ENCODE assay signal across 27 cellular contexts in the genomic region with DNA sequence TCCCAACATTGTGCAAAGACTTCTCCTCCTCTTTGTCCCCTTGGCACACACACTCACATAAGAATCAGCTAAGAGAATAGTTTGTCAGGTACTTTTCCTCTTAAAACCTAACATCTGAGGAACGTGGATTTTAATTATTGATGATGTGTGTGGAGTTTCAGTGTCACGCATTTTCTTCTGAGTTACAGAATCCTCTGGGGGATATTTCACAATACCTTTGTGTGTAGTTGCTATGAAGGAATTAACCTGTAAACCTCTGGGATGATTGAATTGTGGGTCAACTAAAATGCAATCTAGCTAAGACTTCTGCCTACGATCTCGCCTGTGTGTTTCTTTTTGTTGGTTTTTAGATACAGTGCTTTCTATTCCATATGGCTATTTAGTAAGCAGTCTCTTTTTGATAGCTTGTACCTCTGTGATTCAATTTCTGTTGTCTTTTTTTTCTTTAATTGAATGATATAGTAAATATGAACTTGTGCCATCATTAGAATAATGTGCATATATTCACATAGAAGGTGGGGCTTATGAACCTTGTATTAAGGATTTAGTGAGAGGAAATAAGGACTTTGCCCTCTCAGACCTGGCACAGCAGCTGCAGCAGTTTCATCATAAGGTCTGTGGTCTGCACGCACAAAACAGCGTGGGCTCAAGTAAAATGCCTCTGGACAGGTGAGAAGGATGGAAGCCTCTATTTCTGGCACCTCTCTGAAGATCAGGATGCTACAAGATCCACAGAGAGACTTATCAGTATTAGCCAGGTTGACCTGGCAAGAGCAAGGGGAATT.
DNase-seq lines count a peak whose midpoint lies in the region; ATAC-seq, FAIRE-seq and TF ChIP-seq lines count a peak whose summit lies in the region.
"Had no signal": no experiment of that assay in that cellular context is flagged by ENCODE, and none has a peak within 500 bp of the region (broad histone marks: within the 10 kb centered on the region; RNA-seq: fewer than 3 reads in every experiment).

No MANE protein-coding gene starts in this region.

- BruUV-seq in GM12878 (replicated peaks; lab: Mats Ljungman, UMichigan) = no TSS peak

- H3K4me3 ChIP-seq in A549 (no peak overlapping the region), KMS-11 (IDR thresholded peaks at IDR 0.05; ENCODE audit: insufficient read depth, low read depth, low read length) (no peak overlapping the region), GM12878 (no peak overlapping the region), liver (ENCODE audit: low read depth in 1 of 3, low read length in 3 of 3) (no peak overlapping the region), psoas muscle (no peak overlapping the region)

- H3K27me3 ChIP-seq in KMS-11 (ENCODE audit: insufficient read depth, low read depth) (no peaks in the 10 kb centered on the region), GM12878 (replicated peaks in 1 of 2; ENCODE audit: control insufficient read depth in 2 of 2, insufficient read depth in 2 of 2, low read length in 1 of 2) (no peaks in the 10 kb centered on the region; a peak in 1 of 4 replicates), liver (ENCODE audit: control insufficient read depth in 4 of 4, insufficient read depth in 4 of 4, low read length in 3 of 4) (no peaks in the 10 kb centered on the region), psoas muscle (ENCODE audit: insufficient read depth in 3 of 3, low read length in 2 of 3) (peaks cover 0 to 8% (median 0%) of the 10 kb centered on the region in 3 donors)

- H3K4me1 ChIP-seq in A549 = no peaks in the 10 kb centered on the region
- peaks cover 26% of the 10 kb centered on the region for H3K4me1 ChIP-seq in KMS-11 (ENCODE audit: low read depth, poor library complexity, severe bottlenecking)
- peaks cover 8% of the 10 kb centered on the region; the same call in 1 of the 2 replicates for H3K4me1 ChIP-seq in GM12878 (ENCODE audit: control insufficient read depth, insufficient read depth, low read length)
- H3K4me1 ChIP-seq in liver (ENCODE audit: control insufficient read depth in 4 of 4, insufficient read depth in 4 of 4, low read length in 3 of 4) = peaks cover 0 to 9% (median 2%) of the 10 kb centered on the region in 4 donors
- peaks cover 14% of the 10 kb centered on the region for H3K4me1 ChIP-seq in psoas muscle

- RAD21 ChIA-PET in GM12878 (lab: Charles Lee; ENCODE audit: unreplicated experiment) = interaction anchor here (0.7 to 1.8 kb wide), 9 partner anchors 9 to 781 kb away, joined by 3 to 17 read pairs (median 4); a partner anchor contains a TSS

- CTCF ChIA-PET in A549 (lab: Yijun Ruan, JAX) = no interaction called here
- CTCF ChIA-PET in GM12878 (lab: Yijun Ruan, JAX) = interaction anchor here (0.6 to 3.6 kb wide), 4 partner anchors 10 to 281 kb away, joined by 3 to 17 read pairs (median 10); no protein-coding TSS in a partner anchor

- no peak for TF ChIP-seq POLR2A in A549 (IDR thresholded peaks at IDR 0.05; ENCODE audit: low read length)
- TF ChIP-seq POLR2A in GM12878 (IDR thresholded peaks at IDR 0.05; ENCODE audit: low read depth, low read length) = no peak

- SMC1A ChIA-PET in GM12878 (lab: Charles Lee; ENCODE audit: uncharacterized antibody, unreplicated experiment) = interaction anchor here (0.7 to 3.2 kb wide), 6 partner anchors 10 to 500 kb away, joined by 3 to 25 read pairs (median 4); no protein-coding TSS in a partner anchor

- H3K79me2 ChIP-seq in KMS-11 (ENCODE audit: insufficient read depth, low read depth) (no peaks in the 10 kb centered on the region), GM12878 (ENCODE audit: control insufficient read depth, insufficient read depth, low read length) (no peaks in the 10 kb centered on the region)

- WGBS in A549 (ENCODE audit: missing lambda C conversion rate) = 55% methylated on average over 6 of the region's 6 CpGs
- 48% methylated on average over 6 of the region's 6 CpGs for WGBS in GM12878 (ENCODE audit: insufficient coverage, insufficient replicate concordance, low lambda C conversion rate, missing lambda C conversion rate)
- 35% methylated on average over 6 of the region's 6 CpGs for WGBS in liver
- 56 to 63% (median 57%) methylated on average over 6 of the region's 6 CpGs for WGBS in psoas muscle, 3 donors

- H3K9me3 ChIP-seq in A549 (no peaks in the 10 kb centered on the region), GM12878 (replicated peaks; ENCODE audit: control insufficient read depth, insufficient read depth, low read length) (no peaks in the 10 kb centered on the region), liver (ENCODE audit: control insufficient read depth in 4 of 4, low read length in 3 of 4) (no peaks in the 10 kb centered on the region), psoas muscle (no peaks in the 10 kb centered on the region)
- H3K9me3 ChIP-seq: SK-N-SH had no signal

- H3K9me3 Mint-ChIP-seq in natural killer cell = no peaks in the 10 kb centered on the region
- H3K9me3 Mint-ChIP-seq: HFFc6 had no signal

- TF ChIP-seq CTCF in A549 (IDR thresholded peaks at IDR 0.05) (no peak), KMS-11 (conservative IDR thresholded peaks at IDR 0.05; ENCODE audit: low read depth, low read length) (no peak), GM12878 (IDR thresholded peaks at IDR 0.05 in 2 of 3, conservative IDR thresholded peaks at IDR 0.05 in 1 of 3; ENCODE audit: control insufficient read depth in 2 of 3, extremely low read depth in 1 of 3, insufficient read depth in 1 of 3, low read depth in 3 of 3, low read length in 3 of 3) (no peak), liver (IDR thresholded peaks at IDR 0.05; ENCODE audit: low read depth, low read length, missing input control) (no peak), psoas muscle (IDR thresholded peaks at IDR 0.05) (no peak), natural killer cell (IDR thresholded peaks at IDR 0.05) (no peak)

- H3K36me3 ChIP-seq in KMS-11 (ENCODE audit: insufficient read depth) (no peaks in the 10 kb centered on the region), GM12878 (ENCODE audit: control insufficient read depth in 2 of 2, insufficient read depth in 2 of 2, low read length in 1 of 2) (no peaks in the 10 kb centered on the region), liver (ENCODE audit: control insufficient read depth in 4 of 4, insufficient read depth in 3 of 4, low read depth in 1 of 4, low read length in 3 of 4) (no peaks in the 10 kb centered on the region), psoas muscle (ENCODE audit: insufficient read depth in 1 of 2, low read depth in 1 of 2) (no peaks in the 10 kb centered on the region)

- peak; percentile 36 for FAIRE-seq in A549 (lab: Jason Lieb, UNC)
- FAIRE-seq in GM12878 (lab: Jason Lieb, UNC) = no peak
- FAIRE-seq: G401.6 had no signal

- peak overlapping the region; percentile 18; the same call in 1 of the 2 replicates for H3K9ac ChIP-seq in KMS-11
- no peak overlapping the region for H3K9ac ChIP-seq in GM12878 (ENCODE audit: control insufficient read depth, insufficient read depth, low read length)
- no peak overlapping the region for H3K9ac ChIP-seq in liver (ENCODE audit: low read depth in 1 of 2, low read length in 2 of 2)
- H3K9ac ChIP-seq: SK-N-SH had no signal

- intact Hi-C loops in GM12878 (cut with micrococcal nuclease; ENCODE audit: unreplicated experiment) = loop anchor here (5.0 to 10.0 kb wide), 2 partner anchors 494 to 977 kb away; no protein-coding TSS in a partner anchor
- intact Hi-C loops in psoas muscle (cut with DNase I) = loop anchor here in 1 of 2 donors (5.0 kb wide), 1 partner anchor 198 kb away; no protein-coding TSS in a partner anchor
- intact Hi-C loops in natural killer cell (cut with micrococcal nuclease) = no loop called here

- no peak overlapping the region for H3K4me3 Mint-ChIP-seq in natural killer cell
- H3K4me3 Mint-ChIP-seq: CD4-positive, CD25-positive, alpha-beta regulatory T cell; HFFc6 had no signal

- no peaks in the 10 kb centered on the region for H3K4me1 Mint-ChIP-seq in natural killer cell
- H3K4me1 Mint-ChIP-seq: CD4-positive, CD25-positive, alpha-beta regulatory T cell had no signal

- H3K4me2 ChIP-seq in A549 = no peak overlapping the region
- peak overlapping the region; percentile 57 for H3K4me2 ChIP-seq in KMS-11
- H3K4me2 ChIP-seq in GM12878 (ENCODE audit: control insufficient read depth, insufficient read depth) = no peak overlapping the region
- H3K4me2 ChIP-seq: SK-N-SH had no signal

- ATAC-seq in A549 (no peak), GM12878 (peak; percentile 15), psoas muscle (no peak), natural killer cell (no peak)

- no peak for DNase-seq in A549 (ENCODE audit: low read depth in 1 of 2, low spot score in 1 of 2)
- no peak for DNase-seq in GM12878 (ENCODE audit: low read depth, low spot score)
- no peak for DNase-seq in psoas muscle
- DNase-seq in NCI-H128 (lab: John Stamatoyannopoulos, UW; ENCODE audit: unreplicated experiment) = no peak
- DNase-seq in activated CD4-positive, alpha-beta T cell treated with anti-CD3 and anti-CD28 coated beads, Interleukin-2, amount 50 U/mL, for 48 hours = no peak
- no peak for DNase-seq in natural killer cell
- DNase-seq: CD4-positive, CD25-positive, alpha-beta regulatory T cell; COR-L47; DMS 273 treated with DMSO at 0.1 percent for 48 hours; H7; HFFc6; KG1; MV-4-11; NCI-H1105 treated with DMSO at 0.1 percent for 48 hours; NCI-H1694; NCI-H2081; NCI-H2171; NCI-H345; NCI-H524; NCI-H774; NK-92 treated with Interleukin-12 subunit alpha and Interleukin-12 subunit beta, amount 100 ng/mL, for 24 hours; SIG-M5; SK-N-SH had no signal

- no peak for TF ChIP-seq EP300 in A549 (IDR thresholded peaks at IDR 0.05)
- TF ChIP-seq EP300 in GM12878 (IDR thresholded peaks at IDR 0.05; ENCODE audit: borderline replicate concordance in 1 of 2, control insufficient read depth in 1 of 2, low read depth in 2 of 2, low read length in 2 of 2) = no peak

- H4K20me1 ChIP-seq in KMS-11 (ENCODE audit: insufficient read depth) = no peaks in the 10 kb centered on the region
- no peaks in the 10 kb centered on the region for H4K20me1 ChIP-seq in GM12878 (ENCODE audit: control insufficient read depth, insufficient read depth)

- no peak overlapping the region; the same call in 1 of the 2 replicates for H2AFZ ChIP-seq in KMS-11 (ENCODE audit: low read depth)
- no peak overlapping the region for H2AFZ ChIP-seq in GM12878 (ENCODE audit: control insufficient read depth, low read depth, low read length)

- TF ChIP-seq RAD21 in A549 (conservative IDR thresholded peaks at IDR 0.05 in 1 of 2, IDR thresholded peaks at IDR 0.05 in 1 of 2) (no peak), GM12878 (IDR thresholded peaks at IDR 0.05; ENCODE audit: insufficient read depth, low read depth, low read length) (no peak), liver (IDR thresholded peaks at IDR 0.05) (no peak)

- H3K27ac ChIP-seq in A549 = no peak overlapping the region
- H3K27ac ChIP-seq in KMS-11 = peak overlapping the region; percentile 11; the same call in 1 of the 2 replicates
- no peak overlapping the region for H3K27ac ChIP-seq in GM12878 (ENCODE audit: control insufficient read depth, insufficient read depth)
- H3K27ac ChIP-seq in liver (ENCODE audit: low read depth in 1 of 2, low read length in 2 of 2) = peak overlapping the region; percentile 47 to 55
- no peak overlapping the region for H3K27ac ChIP-seq in psoas muscle
- H3K27ac ChIP-seq: RWPE1 had no signal

- peaks cover 2 to 14% of the 10 kb centered on the region in 2 donors for H3K27me3 Mint-ChIP-seq in natural killer cell (ENCODE audit: low read depth in 2 of 2)

- in situ Hi-C loops in GM12878 (cut with MboI) = loop anchor here (10.0 kb wide), 1 partner anchor 484 kb away; no protein-coding TSS in a partner anchor

- no peaks in the 10 kb centered on the region for H3K36me3 Mint-ChIP-seq in natural killer cell
- H3K36me3 Mint-ChIP-seq: CD4-positive, CD25-positive, alpha-beta regulatory T cell had no signal

- no peak overlapping the region for H3K27ac Mint-ChIP-seq in natural killer cell
- H3K27ac Mint-ChIP-seq: CD4-positive, CD25-positive, alpha-beta regulatory T cell; HFFc6 had no signal

- POLR2A ChIA-PET in A549 (lab: Yijun Ruan, JAX) = no interaction called here
- POLR2A ChIA-PET in GM12878 (lab: Charles Lee) = interaction anchor here (1.1 kb wide), 1 partner anchor 9 kb away, joined by 4 read pairs; no protein-coding TSS in a partner anchor

Comparison
In these comparisons a context has a peak if more than half of its experiments do, and no peak if none do; other contexts are left out.
1. H3K27ac ChIP-seq: peak in KMS-11 (single experiment) and liver (2 of 2); none in A549 (0 of 2), GM12878 (single experiment) and psoas muscle (single experiment).